ENCODE assay signal across 4 cellular contexts in genomic region chr7:6781581-6781980, GRCh38. TPM values are rescaled to one million over a fixed set of nuclear protein-coding genes. Genes with fewer than 3 reads are reported as not detected.
"Had no signal": no experiment of that assay in that cellular context is flagged by ENCODE, and none has a peak within 500 bp of the region (broad histone marks: within the 10 kb centered on the region; RNA-seq: fewer than 3 reads in every experiment).

No MANE protein-coding gene starts in this region.

RNA-seq across cellular contexts. Expression of gene RSPH10B2, which starts 27.7 kb away (rescaled TPM):
- total RNA-seq: Peyer's patch, Right ventricle myocardium superior, RPMI7951, SJSA1 had no signal
